Comparison of ENCODE assay signal across 9 cellular contexts in genomic region chr7:128406147-128406985, GRCh38. TPM values are rescaled to one million over a fixed set of nuclear protein-coding genes. Genes with fewer than 3 reads are reported as not detected.
DNase-seq lines count a peak whose midpoint lies in the region; ATAC-seq lines count a peak whose summit lies in the region.
"Had no signal": no experiment of that assay in that cellular context is flagged by ENCODE, and none has a peak within 500 bp of the region (broad histone marks: within the 10 kb centered on the region; RNA-seq: fewer than 3 reads in every experiment).

No MANE protein-coding gene starts in this region.

- peak overlapping the region; percentile 41 for H3K27ac ChIP-seq in urinary bladder (ENCODE audit: low read depth)

- peak overlapping the region; percentile 51 for H3K27ac Mint-ChIP-seq in activated naive CD4-positive, alpha-beta T cell treated with anti-CD3 and anti-CD28 coated beads, Interleukin-2, amount 50 U/mL, for 24 hours
- H3K27ac Mint-ChIP-seq in activated T-helper 2 cell treated with anti-CD3 and anti-CD28 coated beads, Interferon-gamma antibody, Interleukin-2, Interleukin-4, amounts not matched to agents 10 μg/mL and 5 μg/mL and 100 μg/mL, durations not matched to agents 14 hours and 24 hours and 36 hours = peak overlapping the region; percentile 78

- H3K36me3 Mint-ChIP-seq in activated naive CD4-positive, alpha-beta T cell treated with anti-CD3 and anti-CD28 coated beads, Interleukin-2, amount 50 U/mL, for 24 hours = no peaks in the 10 kb centered on the region
- H3K36me3 Mint-ChIP-seq in activated T-helper 2 cell treated with anti-CD3 and anti-CD28 coated beads, Interferon-gamma antibody, Interleukin-2, Interleukin-4, amounts not matched to agents 10 μg/mL and 5 μg/mL and 100 μg/mL, durations not matched to agents 14 hours and 24 hours and 36 hours (ENCODE audit: low read depth) = peaks cover 26% of the 10 kb centered on the region

- H3K4me3 Mint-ChIP-seq in activated naive CD4-positive, alpha-beta T cell treated with anti-CD3 and anti-CD28 coated beads, Interleukin-2, amount 50 U/mL, for 24 hours = peak overlapping the region; percentile 77
- H3K4me3 Mint-ChIP-seq in activated T-helper 2 cell treated with anti-CD3 and anti-CD28 coated beads, Interferon-gamma antibody, Interleukin-2, Interleukin-4, amounts not matched to agents 10 μg/mL and 5 μg/mL and 100 μg/mL, durations not matched to agents 14 hours and 24 hours and 36 hours (ENCODE audit: low read depth) = peak overlapping the region; percentile 79

- no peaks in the 10 kb centered on the region for H3K27me3 Mint-ChIP-seq in activated naive CD4-positive, alpha-beta T cell treated with anti-CD3 and anti-CD28 coated beads, Interleukin-2, amount 50 U/mL, for 24 hours
- H3K27me3 Mint-ChIP-seq in activated T-helper 2 cell treated with anti-CD3 and anti-CD28 coated beads, Interferon-gamma antibody, Interleukin-2, Interleukin-4, amounts not matched to agents 10 μg/mL and 5 μg/mL and 100 μg/mL, durations not matched to agents 14 hours and 24 hours and 36 hours (ENCODE audit: low read depth) = no peaks in the 10 kb centered on the region

- H3K4me3 ChIP-seq in urinary bladder (ENCODE audit: low read depth, low read length) = peak overlapping the region; percentile 77

- H3K36me3 ChIP-seq in urinary bladder (ENCODE audit: insufficient read depth) = no peaks in the 10 kb centered on the region

- H3K4me1 ChIP-seq in urinary bladder (ENCODE audit: insufficient read depth) = no peaks in the 10 kb centered on the region

- no peaks in the 10 kb centered on the region for H3K9me3 Mint-ChIP-seq in activated naive CD4-positive, alpha-beta T cell treated with anti-CD3 and anti-CD28 coated beads, Interleukin-2, amount 50 U/mL, for 24 hours
- H3K9me3 Mint-ChIP-seq in activated T-helper 2 cell treated with anti-CD3 and anti-CD28 coated beads, Interferon-gamma antibody, Interleukin-2, Interleukin-4, amounts not matched to agents 10 μg/mL and 5 μg/mL and 100 μg/mL, durations not matched to agents 14 hours and 24 hours and 36 hours = no peaks in the 10 kb centered on the region

- 29% methylated on average over 29 of the region's 29 CpGs for WGBS in urinary bladder

- DNase-seq in activated naive CD4-positive, alpha-beta T cell (lab: John Stamatoyannopoulos, UW) = no peak
- DNase-seq in activated T-helper 2 cell treated with anti-CD3 and anti-CD28 coated beads, Interferon-gamma antibody, Interleukin-2, Interleukin-4, amounts not matched to agents 10 μg/mL and 5 μg/mL and 100 μg/mL, durations not matched to agents 14 hours and 24 hours and 36 hours (ENCODE audit: low spot score) = no peak
- DNase-seq in left kidney (ENCODE audit: low read depth, low spot score) = peak; percentile 45
- DNase-seq in foreskin melanocyte = no peak
- no peak for DNase-seq in NCI-H2107 treated with DMSO at 0.1 percent for 48 hours (lab: John Stamatoyannopoulos, UW; ENCODE audit: unreplicated experiment)

- ATAC-seq in HG03095 (IDR thresholded peaks at IDR 0.05; ENCODE audit: unreplicated experiment) = no peak

- H3K4me1 Mint-ChIP-seq in activated naive CD4-positive, alpha-beta T cell treated with anti-CD3 and anti-CD28 coated beads, Interleukin-2, amount 50 U/mL, for 24 hours = peaks cover 55% of the 10 kb centered on the region
- peaks cover 46% of the 10 kb centered on the region for H3K4me1 Mint-ChIP-seq in activated T-helper 2 cell treated with anti-CD3 and anti-CD28 coated beads, Interferon-gamma antibody, Interleukin-2, Interleukin-4, amounts not matched to agents 10 μg/mL and 5 μg/mL and 100 μg/mL, durations not matched to agents 14 hours and 24 hours and 36 hours (ENCODE audit: low read depth)

- intact Hi-C loops in activated T-helper 2 cell treated with anti-CD3 and anti-CD28 coated beads, Interferon-gamma antibody, Interleukin-2, Interleukin-4, amounts not matched to agents 10 μg/mL and 5 μg/mL and 100 μg/mL, durations not matched to agents 14 hours and 24 hours and 36 hours (cut with micrococcal nuclease) = no loop called here

RNA-seq across cellular contexts. Expression of gene IMPDH1, which starts 3.4 kb away (rescaled TPM):
- total RNA-seq in activated T-helper 2 cell treated with anti-CD3 and anti-CD28 coated beads, Interferon-gamma antibody, Interleukin-2, Interleukin-4, amounts not matched to agents 10 μg/mL and 5 μg/mL and 100 μg/mL, durations not matched to agents 14 hours and 24 hours and 36 hours = 108 and 112 TPM in 2 replicates
- 24.7 TPM for total RNA-seq in urinary bladder
- polyA plus RNA-seq in urinary bladder = 58.6 TPM

RNA-seq across cellular contexts. Expression of gene PRRT4, which starts 44.9 kb away (rescaled TPM):
- total RNA-seq in activated T-helper 2 cell treated with anti-CD3 and anti-CD28 coated beads, Interferon-gamma antibody, Interleukin-2, Interleukin-4, amounts not matched to agents 10 μg/mL and 5 μg/mL and 100 μg/mL, durations not matched to agents 14 hours and 24 hours and 36 hours = 0.39 and 0.55 TPM in 2 replicates
- total RNA-seq in urinary bladder = 1.4 TPM
- polyA plus RNA-seq in urinary bladder = 1.3 TPM
- total RNA-seq: M059J had no signal

RNA-seq across cellular contexts. Expression of gene HILPDA, which starts 49.3 kb away (rescaled TPM):
- total RNA-seq in activated T-helper 2 cell treated with anti-CD3 and anti-CD28 coated beads, Interferon-gamma antibody, Interleukin-2, Interleukin-4, amounts not matched to agents 10 μg/mL and 5 μg/mL and 100 μg/mL, durations not matched to agents 14 hours and 24 hours and 36 hours = 406 and 416 TPM in 2 replicates
- total RNA-seq in urinary bladder = 31.8 TPM
- 12.4 TPM for polyA plus RNA-seq in urinary bladder

Comparison
In these comparisons a context has a peak if more than half of its experiments do, and no peak if none do; other contexts are left out.
1. RNA of gene HILPDA, which starts 49.3 kb away (total RNA-seq): 406 to 416 TPM in activated T-helper 2 cell treated with anti-CD3 and anti-CD28 coated beads, Interferon-gamma antibody, Interleukin-2, Interleukin-4, amounts not matched to agents 10 μg/mL and 5 μg/mL and 100 μg/mL, durations not matched to agents 14 hours and 24 hours and 36 hours; 31.8 TPM in urinary bladder (single experiment); every median in the first group is over 10 times any median in the second.